ENCODE assay signal across 9 cellular contexts in genomic region chr10:62049815-62050626, GRCh38.
DNase-seq lines count a peak whose midpoint lies in the region; ATAC-seq and TF ChIP-seq lines count a peak whose summit lies in the region.
"Had no signal": no experiment of that assay in that cellular context is flagged by ENCODE, and none has a peak within 500 bp of the region (broad histone marks: within the 10 kb centered on the region; RNA-seq: fewer than 3 reads in every experiment).

No MANE protein-coding gene starts in this region.

- TF ChIP-seq CTCF in BE2C (IDR thresholded peaks at IDR 0.05; ENCODE audit: low read depth, low read length) (no peak), OCI-LY1 (IDR thresholded peaks at IDR 0.05; ENCODE audit: low read length) (no peak), neural crest cell (conservative IDR thresholded peaks at IDR 0.05) (no peak)

- peak overlapping the region; percentile 94 for H3K4me2 ChIP-seq in OCI-LY1 (ENCODE audit: low read length)

- DNase-seq in BE2C = no peak
- DNase-seq in effector memory CD4-positive, alpha-beta T cell = no peak
- DNase-seq in neural crest cell (ENCODE audit: low read depth, low spot score) = no peak
- DNase-seq in GOT3 (lab: John Stamatoyannopoulos, UW) = no peak
- DNase-seq in NCI-H2107 (lab: John Stamatoyannopoulos, UW) = no peak
- DNase-seq in GM19240 (ENCODE audit: insufficient read length, low spot score) = no peak
- DNase-seq: NCI-H2029 had no signal

- H3K9me3 Mint-ChIP-seq in neural crest cell = no peaks in the 10 kb centered on the region

- H3K27me3 ChIP-seq in BE2C = no peaks in the 10 kb centered on the region
- H3K27me3 ChIP-seq in OCI-LY1 (ENCODE audit: insufficient read depth, low read length) = no peaks in the 10 kb centered on the region
- H3K27me3 ChIP-seq in effector memory CD4-positive, alpha-beta T cell (replicated peaks; ENCODE audit: control insufficient read depth, insufficient read depth, low read length, poor library complexity, severe bottlenecking) = no peaks in the 10 kb centered on the region

- no peaks in the 10 kb centered on the region for H3K9me3 ChIP-seq in BE2C
- no peaks in the 10 kb centered on the region for H3K9me3 ChIP-seq in OCI-LY1 (ENCODE audit: low read length)
- no peaks in the 10 kb centered on the region for H3K9me3 ChIP-seq in effector memory CD4-positive, alpha-beta T cell (ENCODE audit: control insufficient read depth, low read length)

- peaks cover 33% of the 10 kb centered on the region for H3K79me2 ChIP-seq in OCI-LY1 (ENCODE audit: insufficient read depth, low read length)

- H3K27ac ChIP-seq in OCI-LY1 (ENCODE audit: low read depth, low read length, poor library complexity, severe bottlenecking) = peak overlapping the region; percentile 94
- peak overlapping the region; percentile 87 for H3K27ac ChIP-seq in effector memory CD4-positive, alpha-beta T cell (ENCODE audit: insufficient read depth, low read length, poor library complexity, severe bottlenecking)

- H3K9ac ChIP-seq in OCI-LY1 (ENCODE audit: low read length) = peak overlapping the region; percentile 87

- H3K4me1 ChIP-seq in BE2C (peaks cover 30% of the 10 kb centered on the region), OCI-LY1 (ENCODE audit: insufficient read depth, low read length, severe bottlenecking) (peaks cover 100% of the 10 kb centered on the region)
- peaks cover 57% of the 10 kb centered on the region for H3K4me1 ChIP-seq in effector memory CD4-positive, alpha-beta T cell (ENCODE audit: control insufficient read depth, insufficient read depth, low read length, poor library complexity, severe bottlenecking)

- no peaks in the 10 kb centered on the region for H3K27me3 Mint-ChIP-seq in neural crest cell (ENCODE audit: low read depth)

- no peaks in the 10 kb centered on the region for H4K20me1 ChIP-seq in OCI-LY1 (ENCODE audit: insufficient read depth, low read length)

- H3K36me3 ChIP-seq in BE2C = peaks cover 10% of the 10 kb centered on the region
- peaks cover 25% of the 10 kb centered on the region for H3K36me3 ChIP-seq in OCI-LY1 (ENCODE audit: insufficient read depth, low read length)
- peaks cover 14% of the 10 kb centered on the region for H3K36me3 ChIP-seq in effector memory CD4-positive, alpha-beta T cell (ENCODE audit: control insufficient read depth, insufficient read depth, low read length)

- H3K27ac Mint-ChIP-seq in neural crest cell (ENCODE audit: unreplicated experiment) = peak overlapping the region; percentile 79

- H2AFZ ChIP-seq in OCI-LY1 (ENCODE audit: low read length) = no peak overlapping the region

- peaks cover 66% of the 10 kb centered on the region for H3K4me1 Mint-ChIP-seq in neural crest cell

- peaks cover 15% of the 10 kb centered on the region for H3K36me3 Mint-ChIP-seq in neural crest cell (ENCODE audit: low read depth)

- peak overlapping the region; percentile 86 for H3K4me3 Mint-ChIP-seq in neural crest cell

- H3K4me3 ChIP-seq in BE2C (ENCODE audit: low read depth, low read length) (peak overlapping the region; percentile 47), OCI-LY1 (ENCODE audit: low read depth, low read length, poor library complexity, severe bottlenecking) (peak overlapping the region; percentile 71)
- peak overlapping the region; percentile 70 for H3K4me3 ChIP-seq in effector memory CD4-positive, alpha-beta T cell (ENCODE audit: insufficient read depth, low read depth, low read length, poor library complexity, severe bottlenecking)

- peaks cover 13% of the 10 kb centered on the region; the same call in 1 of the 2 replicates for H3F3A ChIP-seq in OCI-LY1 (ENCODE audit: insufficient read depth, low read length)

- no peaks in the 10 kb centered on the region for H3K9me2 ChIP-seq in OCI-LY1 (ENCODE audit: low read depth, low read length)

- ATAC-seq in GM21737 (IDR thresholded peaks at IDR 0.05; ENCODE audit: unreplicated experiment) = no peak
